15 cellular contexts compared by ENCODE assay signal in the genomic region with DNA sequence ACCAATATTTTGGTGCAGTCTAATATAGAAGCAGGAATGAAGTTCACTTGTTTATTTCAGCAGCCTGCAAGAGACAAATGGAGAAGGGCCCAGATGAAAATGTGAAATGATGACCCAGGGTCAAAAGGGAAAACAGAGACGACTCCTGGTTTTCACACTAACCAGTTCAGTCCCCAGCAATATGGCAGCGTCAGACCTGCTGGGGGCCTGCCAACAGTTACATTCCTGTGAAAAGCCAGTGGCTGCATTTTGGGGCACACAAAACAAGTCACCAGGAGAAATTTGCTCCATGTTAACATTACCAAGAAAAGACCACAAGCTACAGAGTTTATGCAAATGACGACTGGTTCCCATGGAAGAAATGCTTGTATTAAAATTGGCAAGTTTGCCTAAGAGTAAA.
DNase-seq lines count a peak whose midpoint lies in the region; ATAC-seq and TF ChIP-seq lines count a peak whose summit lies in the region.
"Had no signal": no experiment of that assay in that cellular context is flagged by ENCODE, and none has a peak within 500 bp of the region (broad histone marks: within the 10 kb centered on the region; RNA-seq: fewer than 3 reads in every experiment).

No MANE protein-coding gene starts in this region.

- H3K4me3 ChIP-seq in heart left ventricle = no peak overlapping the region
- H3K4me3 ChIP-seq in heart right ventricle = no peak overlapping the region
- no peak overlapping the region for H3K4me3 ChIP-seq in astrocyte of the spinal cord (ENCODE audit: low read depth, low read length)
- no peak overlapping the region for H3K4me3 ChIP-seq in upper lobe of right lung
- H3K4me3 ChIP-seq: HAP-1 had no signal

- DNase-seq in heart left ventricle = peak in 2 of 5 donors; percentile 23 to 27
- DNase-seq in heart right ventricle = no peak
- DNase-seq in astrocyte of the spinal cord (ENCODE audit: low read depth, low spot score) = peak; percentile 73
- peak; percentile 14 for DNase-seq in iPS-NIHi11 (ENCODE audit: low spot score)
- DNase-seq in upper lobe of right lung = no peak
- DNase-seq in middle frontal gyrus (ENCODE audit: extremely low spot score, low spot score) = no peak
- DNase-seq in KG1 (lab: John Stamatoyannopoulos, UW) = no peak
- DNase-seq in NCI-H1436 treated with DMSO at 0.1 percent for 48 hours (lab: John Stamatoyannopoulos, UW) = no peak
- DNase-seq: activated CD4-positive, alpha-beta T cell treated with anti-CD3 and anti-CD28 coated beads, Interleukin-2, amount 10 ng/mL, durations not matched to agents 24 days and 14 days; anterior cingulate cortex; Calu3; NCI-H2081 treated with DMSO at 0.1 percent for 48 hours; stimulated activated naive CD8-positive, alpha-beta T cell treated with anti-CD3 and anti-CD28 coated beads, Interleukin-15, Interleukin-2, amounts not matched to agents 100 U/mL and 50 U/mL, for 24 hours had no signal

- H3K27me3 ChIP-seq in heart left ventricle (no peaks in the 10 kb centered on the region), heart right ventricle (no peaks in the 10 kb centered on the region), upper lobe of right lung (no peaks in the 10 kb centered on the region)

- no peak for TF ChIP-seq POLR2A in heart left ventricle (IDR thresholded peaks at IDR 0.05)

- H3K27ac ChIP-seq in heart left ventricle = peak overlapping the region in 7 of 12 donors; percentile 9 to 44 (median 25)
- H3K27ac ChIP-seq in heart right ventricle = peak overlapping the region in 4 of 10 donors; percentile 36 to 61 (median 54)
- peak overlapping the region; percentile 11 for H3K27ac ChIP-seq in upper lobe of right lung
- H3K27ac ChIP-seq: HL-60 had no signal

- peaks cover 0 to 22% (median 5%) of the 10 kb centered on the region in 12 donors for H3K4me1 ChIP-seq in heart left ventricle
- H3K4me1 ChIP-seq in heart right ventricle = peaks cover 0 to 22% (median 9%) of the 10 kb centered on the region in 9 donors
- H3K4me1 ChIP-seq in upper lobe of right lung = peaks cover 6% of the 10 kb centered on the region
- H3K4me1 ChIP-seq: HAP-1 had no signal

- intact Hi-C loops in heart left ventricle (cut with DNase I) = loop anchor here in 1 of 10 donors (5.0 kb wide), 1 partner anchor 71 kb away; no protein-coding TSS in a partner anchor
- intact Hi-C loops in heart right ventricle (cut with DNase I) = no loop called here
- intact Hi-C loops in upper lobe of right lung (cut with DNase I) = no loop called here

- no peak for ATAC-seq in heart left ventricle
- ATAC-seq in heart right ventricle = no peak
- ATAC-seq in upper lobe of right lung = no peak
- ATAC-seq: stimulated activated naive CD8-positive, alpha-beta T cell treated with anti-CD3 and anti-CD28 coated beads, Interleukin-15, Interleukin-2, amounts not matched to agents 100 U/mL and 50 U/mL, for 24 hours had no signal

- no peaks in the 10 kb centered on the region for H3K36me3 ChIP-seq in heart left ventricle
- H3K36me3 ChIP-seq in heart right ventricle = no peaks in the 10 kb centered on the region
- no peaks in the 10 kb centered on the region for H3K36me3 ChIP-seq in upper lobe of right lung
- H3K36me3 ChIP-seq: HAP-1 had no signal

- in situ Hi-C loops in astrocyte of the spinal cord (cut with HindIII; ENCODE audit: low sequenced_read_pairs) = no loop called here

- H3K9me3 ChIP-seq in heart left ventricle (no peaks in the 10 kb centered on the region), heart right ventricle (no peaks in the 10 kb centered on the region), upper lobe of right lung (no peaks in the 10 kb centered on the region)
- H3K9me3 ChIP-seq: HAP-1 had no signal

- 52 to 63% (median 55%) methylated on average over 3 of the region's 3 CpGs for WGBS in heart left ventricle, 4 donors
- 54 to 55% methylated on average over 3 of the region's 3 CpGs for WGBS in heart right ventricle, 2 donors

- no peak for TF ChIP-seq CTCF in heart left ventricle (IDR thresholded peaks at IDR 0.05)
- TF ChIP-seq CTCF in heart right ventricle (IDR thresholded peaks at IDR 0.05) = no peak
- no peak for TF ChIP-seq CTCF in astrocyte of the spinal cord (IDR thresholded peaks at IDR 0.05; ENCODE audit: low read depth, low read length)
- TF ChIP-seq CTCF in upper lobe of right lung (IDR thresholded peaks at IDR 0.05) = no peak

Comparison
In these comparisons a context has a peak if more than half of its experiments do, and no peak if none do; other contexts are left out.
1. DNase-seq: peak in astrocyte of the spinal cord (single experiment) and iPS-NIHi11 (single experiment); none in heart right ventricle (0 of 2), upper lobe of right lung (single experiment), middle frontal gyrus (single experiment), KG1 (single experiment) and NCI-H1436 treated with DMSO at 0.1 percent for 48 hours (single experiment).